In the genomic region with DNA sequence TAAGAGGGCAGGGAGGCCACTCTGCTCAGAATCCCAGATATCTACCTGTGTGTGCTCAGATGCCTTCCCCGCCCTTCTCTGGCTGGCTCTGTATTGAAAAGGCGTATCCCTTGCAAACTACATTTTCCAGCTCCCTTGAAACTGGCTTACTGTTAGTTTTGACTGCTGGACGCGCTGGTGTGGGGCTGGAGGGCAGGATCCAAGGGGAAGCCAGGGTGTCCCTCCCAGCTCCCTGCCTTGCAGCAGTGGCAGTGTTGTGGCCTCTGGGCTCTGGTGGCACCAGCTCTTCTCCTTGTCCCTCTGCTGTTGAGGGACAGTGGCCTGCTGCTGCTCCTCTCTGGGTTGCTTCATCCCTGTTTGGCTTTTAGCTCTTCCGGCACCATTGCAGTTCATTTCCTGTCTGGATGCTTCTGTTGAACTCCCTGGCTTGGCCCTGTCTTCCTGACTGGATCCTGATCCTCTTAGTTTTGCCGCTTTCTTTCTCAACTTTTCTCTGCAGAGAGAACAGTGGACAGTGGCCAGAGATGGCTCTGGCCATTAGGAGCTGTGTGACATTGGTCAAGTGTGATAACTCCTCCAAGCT, we compare ENCODE assay signal across 1 cellular context.
A peak's percentile ranks its signal among the peaks of the same experiment; 100 is the strongest.
TF ChIP-seq lines count a peak whose summit lies in the region.

No MANE protein-coding gene starts in this region.

TF ChIP-seq in HepG2, 621 proteins besides CTCF, POLR2A, EP300 and RAD21 (continued from another document):
- TF ChIP-seq ZNF296 (CRISPR knock-in tag; conservative IDR thresholded peaks at IDR 0.05): no peak
- TF ChIP-seq PHF20 (CRISPR knock-in tag; IDR thresholded peaks at IDR 0.05): no peak
- no peak for TF ChIP-seq ZNF564 (CRISPR knock-in tag; IDR thresholded peaks at IDR 0.05)
- TF ChIP-seq ZNF33B (CRISPR knock-in tag; IDR thresholded peaks at IDR 0.05): no peak
- TF ChIP-seq CEBPG (CRISPR knock-in tag; IDR thresholded peaks at IDR 0.05): peak; percentile 32; the same call in 1 of the 2 replicates
- no peak for TF ChIP-seq HOXA7 (CRISPR knock-in tag; IDR thresholded peaks at IDR 0.05)
- no peak for TF ChIP-seq KDM3A (CRISPR knock-in tag; IDR thresholded peaks at IDR 0.05; ENCODE audit: low read depth)
- TF ChIP-seq KAT2B (IDR thresholded peaks at IDR 0.05; ENCODE audit: borderline replicate concordance, low read depth, low read length): no peak
- TF ChIP-seq ETV5 (CRISPR knock-in tag; IDR thresholded peaks at IDR 0.05; ENCODE audit: borderline replicate concordance): peak; percentile 24; the same call in 1 of the 2 replicates
- no peak for TF ChIP-seq HNF4G (IDR thresholded peaks at IDR 0.05; ENCODE audit: borderline replicate concordance, low read depth, low read length)
- no peak for TF ChIP-seq HNF4G (CRISPR knock-in tag; IDR thresholded peaks at IDR 0.05; ENCODE audit: borderline replicate concordance, low read depth)
- TF ChIP-seq UBTF (CRISPR knock-in tag; IDR thresholded peaks at IDR 0.05): no peak
- TF ChIP-seq, protein P1, sequence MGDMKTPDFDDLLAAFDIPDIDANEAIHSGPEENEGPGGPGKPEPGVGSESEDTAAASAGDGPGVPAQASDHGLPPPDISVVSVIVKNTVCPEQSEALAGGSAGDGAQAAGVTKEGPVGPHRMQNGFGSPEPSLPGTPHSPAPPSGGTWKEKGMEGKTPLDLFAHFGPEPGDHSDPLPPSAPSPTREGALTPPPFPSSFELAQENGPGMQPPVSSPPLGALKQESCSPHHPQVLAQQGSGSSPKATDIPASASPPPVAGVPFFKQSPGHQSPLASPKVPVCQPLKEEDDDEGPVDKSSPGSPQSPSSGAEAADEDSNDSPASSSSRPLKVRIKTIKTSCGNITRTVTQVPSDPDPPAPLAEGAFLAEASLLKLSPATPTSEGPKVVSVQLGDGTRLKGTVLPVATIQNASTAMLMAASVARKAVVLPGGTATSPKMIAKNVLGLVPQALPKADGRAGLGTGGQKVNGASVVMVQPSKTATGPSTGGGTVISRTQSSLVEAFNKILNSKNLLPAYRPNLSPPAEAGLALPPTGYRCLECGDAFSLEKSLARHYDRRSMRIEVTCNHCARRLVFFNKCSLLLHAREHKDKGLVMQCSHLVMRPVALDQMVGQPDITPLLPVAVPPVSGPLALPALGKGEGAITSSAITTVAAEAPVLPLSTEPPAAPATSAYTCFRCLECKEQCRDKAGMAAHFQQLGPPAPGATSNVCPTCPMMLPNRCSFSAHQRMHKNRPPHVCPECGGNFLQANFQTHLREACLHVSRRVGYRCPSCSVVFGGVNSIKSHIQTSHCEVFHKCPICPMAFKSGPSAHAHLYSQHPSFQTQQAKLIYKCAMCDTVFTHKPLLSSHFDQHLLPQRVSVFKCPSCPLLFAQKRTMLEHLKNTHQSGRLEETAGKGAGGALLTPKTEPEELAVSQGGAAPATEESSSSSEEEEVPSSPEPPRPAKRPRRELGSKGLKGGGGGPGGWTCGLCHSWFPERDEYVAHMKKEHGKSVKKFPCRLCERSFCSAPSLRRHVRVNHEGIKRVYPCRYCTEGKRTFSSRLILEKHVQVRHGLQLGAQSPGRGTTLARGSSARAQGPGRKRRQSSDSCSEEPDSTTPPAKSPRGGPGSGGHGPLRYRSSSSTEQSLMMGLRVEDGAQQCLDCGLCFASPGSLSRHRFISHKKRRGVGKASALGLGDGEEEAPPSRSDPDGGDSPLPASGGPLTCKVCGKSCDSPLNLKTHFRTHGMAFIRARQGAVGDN (CRISPR knock-in tag; IDR thresholded peaks at IDR 0.05): peak; percentile 30; the same call in 1 of the 2 replicates
